ENCODE assay signal across 1 cellular context in the genomic region with DNA sequence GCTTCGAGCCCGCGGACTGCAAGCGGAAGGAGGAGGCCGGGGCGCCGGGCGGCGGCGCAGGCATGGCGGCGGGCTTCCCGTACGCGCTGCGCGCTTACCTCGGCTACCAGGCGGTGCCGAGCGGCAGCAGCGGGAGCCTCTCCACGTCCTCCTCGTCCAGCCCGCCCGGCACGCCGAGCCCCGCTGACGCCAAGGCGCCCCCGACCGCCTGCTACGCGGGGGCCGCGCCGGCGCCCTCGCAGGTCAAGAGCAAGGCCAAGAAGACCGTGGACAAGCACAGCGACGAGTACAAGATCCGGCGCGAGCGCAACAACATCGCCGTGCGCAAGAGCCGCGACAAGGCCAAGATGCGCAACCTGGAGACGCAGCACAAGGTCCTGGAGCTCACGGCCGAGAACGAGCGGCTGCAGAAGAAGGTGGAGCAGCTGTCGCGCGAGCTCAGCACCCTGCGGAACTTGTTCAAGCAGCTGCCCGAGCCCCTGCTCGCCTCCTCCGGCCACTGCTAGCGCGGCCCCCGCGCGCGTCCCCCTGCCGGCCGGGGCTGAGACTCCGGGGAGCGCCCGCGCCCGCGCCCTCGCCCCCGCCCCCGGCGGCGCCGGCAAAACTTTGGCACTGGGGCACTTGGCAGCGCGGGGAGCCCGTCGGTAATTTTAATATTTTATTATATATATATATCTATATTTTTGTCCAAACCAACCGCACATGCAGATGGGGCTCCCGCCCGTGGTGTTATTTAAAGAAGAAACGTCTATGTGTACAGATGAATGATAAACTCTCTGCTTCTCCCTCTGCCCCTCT.
TF ChIP-seq lines count a peak whose summit lies in the region.

No MANE protein-coding gene starts in this region.

TF ChIP-seq in K562, 482 proteins besides CTCF, POLR2A, EP300 and RAD21 (continued from another document and continues in another):
- TF ChIP-seq, protein P1, sequence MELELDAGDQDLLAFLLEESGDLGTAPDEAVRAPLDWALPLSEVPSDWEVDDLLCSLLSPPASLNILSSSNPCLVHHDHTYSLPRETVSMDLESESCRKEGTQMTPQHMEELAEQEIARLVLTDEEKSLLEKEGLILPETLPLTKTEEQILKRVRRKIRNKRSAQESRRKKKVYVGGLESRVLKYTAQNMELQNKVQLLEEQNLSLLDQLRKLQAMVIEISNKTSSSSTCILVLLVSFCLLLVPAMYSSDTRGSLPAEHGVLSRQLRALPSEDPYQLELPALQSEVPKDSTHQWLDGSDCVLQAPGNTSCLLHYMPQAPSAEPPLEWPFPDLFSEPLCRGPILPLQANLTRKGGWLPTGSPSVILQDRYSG (tag; conservative IDR thresholded peaks at IDR 0.05; ENCODE audit: low read depth) = no peak
- TF ChIP-seq JUNB (CRISPR knock-in tag; conservative IDR thresholded peaks at IDR 0.05) (no peak), RERE (CRISPR knock-in tag; IDR thresholded peaks at IDR 0.05; ENCODE audit: borderline replicate concordance) (no peak), ZBTB8A (IDR thresholded peaks at IDR 0.05; ENCODE audit: partially characterized antibody) (no peak), ZNF146 (CRISPR knock-in tag; IDR thresholded peaks at IDR 0.05; ENCODE audit: unreplicated experiment) (no peak), NCOA1 (IDR thresholded peaks at IDR 0.05; ENCODE audit: low read depth) (no peak), HDAC1 (IDR thresholded peaks at IDR 0.05) (peak in 1 of 2 experiments; percentile 11; a peak in 1 of 4 replicates), NR2C1 (IDR thresholded peaks at IDR 0.05) (no peak), NR2C1 (tag; IDR thresholded peaks at IDR 0.05) (no peak), DDX20 (tag; IDR thresholded peaks at IDR 0.05; ENCODE audit: low read depth) (no peak), BHLHE40 (IDR thresholded peaks at IDR 0.05; ENCODE audit: low read length) (no peak), ETV6 (IDR thresholded peaks at IDR 0.05; ENCODE audit: borderline replicate concordance in 1 of 2, low read depth in 2 of 2, low read length in 1 of 2) (no peak), ETV6 (CRISPR knock-in tag; IDR thresholded peaks at IDR 0.05; ENCODE audit: borderline replicate concordance) (no peak), KDM5B (IDR thresholded peaks at IDR 0.05; ENCODE audit: insufficient replicate concordance, low read depth, low read length) (peak; percentile 81), ZKSCAN1 (IDR thresholded peaks at IDR 0.05; ENCODE audit: low read depth, low read length) (no peak), ATF1 (CRISPR knock-in tag; IDR thresholded peaks at IDR 0.05) (no peak), ATF1 (tag; IDR thresholded peaks at IDR 0.05) (0 out of 2 replicates have a peak, but pooled peaks have one; percentile 0), MTA1 (IDR thresholded peaks at IDR 0.05; ENCODE audit: borderline replicate concordance) (no peak), IRF2 (CRISPR knock-in tag; IDR thresholded peaks at IDR 0.05) (no peak; the same call in 1 of the 2 replicates), ZBTB49 (CRISPR knock-in tag; IDR thresholded peaks at IDR 0.05; ENCODE audit: borderline replicate concordance) (no peak), NR4A1 (CRISPR knock-in tag; IDR thresholded peaks at IDR 0.05) (0 out of 2 replicates have a peak, but pooled peaks have one; percentile 82), NR4A1 (tag; IDR thresholded peaks at IDR 0.05) (no peak), ELF2 (CRISPR knock-in tag; IDR thresholded peaks at IDR 0.05) (no peak), ZBED1 (IDR thresholded peaks at IDR 0.05) (no peak), SRSF3 (IDR thresholded peaks at IDR 0.05; ENCODE audit: insufficient read depth, low read length) (peak; percentile 94; the same call in 1 of the 2 replicates), ZNF253 (CRISPR knock-in tag; conservative IDR thresholded peaks at IDR 0.05) (no peak), ZNF354B (CRISPR knock-in tag; IDR thresholded peaks at IDR 0.05) (no peak), ZNF507 (tag; conservative IDR thresholded peaks at IDR 0.05) (no peak), ELF1 (tag; IDR thresholded peaks at IDR 0.05) (no peak), THAP12 (CRISPR knock-in tag; IDR thresholded peaks at IDR 0.05) (peak; percentile 48; the same call in 1 of the 2 replicates), ARNT (IDR thresholded peaks at IDR 0.05) (no peak), POLR2AphosphoS2 (IDR thresholded peaks at IDR 0.05; ENCODE audit: low read length) (peak; percentile 64; the same call in 1 of the 2 replicates), MAFG (tag; conservative IDR thresholded peaks at IDR 0.05) (no peak), ZNF583 (CRISPR knock-in tag; IDR thresholded peaks at IDR 0.05) (0 out of 2 replicates have a peak, but pooled peaks have one; percentile 29), ZNF57 (CRISPR knock-in tag; IDR thresholded peaks at IDR 0.05) (no peak), MAFK (IDR thresholded peaks at IDR 0.05; ENCODE audit: low read length) (no peak), TCFL5 (CRISPR knock-in tag; conservative IDR thresholded peaks at IDR 0.05) (no peak), FOXK1 (CRISPR knock-in tag; IDR thresholded peaks at IDR 0.05; ENCODE audit: borderline replicate concordance) (no peak), TAF15 (IDR thresholded peaks at IDR 0.05; ENCODE audit: low read depth, low read length) (no peak), HNRNPK (IDR thresholded peaks at IDR 0.05; ENCODE audit: low read depth, low read length, poor library complexity, severe bottlenecking) (no peak), MBD2 (IDR thresholded peaks at IDR 0.05; ENCODE audit: borderline replicate concordance, low read depth) (no peak), TFAM (CRISPR knock-in tag; conservative IDR thresholded peaks at IDR 0.05) (no peak), SRSF7 (optimal IDR thresholded peaks at IDR 0.05; ENCODE audit: low read depth, low read length) (no peak)
- TF ChIP-seq, protein P2, sequence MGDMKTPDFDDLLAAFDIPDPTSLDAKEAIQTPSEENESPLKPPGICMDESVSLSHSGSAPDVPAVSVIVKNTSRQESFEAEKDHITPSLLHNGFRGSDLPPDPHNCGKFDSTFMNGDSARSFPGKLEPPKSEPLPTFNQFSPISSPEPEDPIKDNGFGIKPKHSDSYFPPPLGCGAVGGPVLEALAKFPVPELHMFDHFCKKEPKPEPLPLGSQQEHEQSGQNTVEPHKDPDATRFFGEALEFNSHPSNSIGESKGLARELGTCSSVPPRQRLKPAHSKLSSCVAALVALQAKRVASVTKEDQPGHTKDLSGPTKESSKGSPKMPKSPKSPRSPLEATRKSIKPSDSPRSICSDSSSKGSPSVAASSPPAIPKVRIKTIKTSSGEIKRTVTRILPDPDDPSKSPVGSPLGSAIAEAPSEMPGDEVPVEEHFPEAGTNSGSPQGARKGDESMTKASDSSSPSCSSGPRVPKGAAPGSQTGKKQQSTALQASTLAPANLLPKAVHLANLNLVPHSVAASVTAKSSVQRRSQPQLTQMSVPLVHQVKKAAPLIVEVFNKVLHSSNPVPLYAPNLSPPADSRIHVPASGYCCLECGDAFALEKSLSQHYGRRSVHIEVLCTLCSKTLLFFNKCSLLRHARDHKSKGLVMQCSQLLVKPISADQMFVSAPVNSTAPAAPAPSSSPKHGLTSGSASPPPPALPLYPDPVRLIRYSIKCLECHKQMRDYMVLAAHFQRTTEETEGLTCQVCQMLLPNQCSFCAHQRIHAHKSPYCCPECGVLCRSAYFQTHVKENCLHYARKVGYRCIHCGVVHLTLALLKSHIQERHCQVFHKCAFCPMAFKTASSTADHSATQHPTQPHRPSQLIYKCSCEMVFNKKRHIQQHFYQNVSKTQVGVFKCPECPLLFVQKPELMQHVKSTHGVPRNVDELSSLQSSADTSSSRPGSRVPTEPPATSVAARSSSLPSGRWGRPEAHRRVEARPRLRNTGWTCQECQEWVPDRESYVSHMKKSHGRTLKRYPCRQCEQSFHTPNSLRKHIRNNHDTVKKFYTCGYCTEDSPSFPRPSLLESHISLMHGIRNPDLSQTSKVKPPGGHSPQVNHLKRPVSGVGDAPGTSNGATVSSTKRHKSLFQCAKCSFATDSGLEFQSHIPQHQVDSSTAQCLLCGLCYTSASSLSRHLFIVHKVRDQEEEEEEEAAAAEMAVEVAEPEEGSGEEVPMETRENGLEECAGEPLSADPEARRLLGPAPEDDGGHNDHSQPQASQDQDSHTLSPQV (IDR thresholded peaks at IDR 0.05) = no peak
- TF ChIP-seq, protein P3, sequence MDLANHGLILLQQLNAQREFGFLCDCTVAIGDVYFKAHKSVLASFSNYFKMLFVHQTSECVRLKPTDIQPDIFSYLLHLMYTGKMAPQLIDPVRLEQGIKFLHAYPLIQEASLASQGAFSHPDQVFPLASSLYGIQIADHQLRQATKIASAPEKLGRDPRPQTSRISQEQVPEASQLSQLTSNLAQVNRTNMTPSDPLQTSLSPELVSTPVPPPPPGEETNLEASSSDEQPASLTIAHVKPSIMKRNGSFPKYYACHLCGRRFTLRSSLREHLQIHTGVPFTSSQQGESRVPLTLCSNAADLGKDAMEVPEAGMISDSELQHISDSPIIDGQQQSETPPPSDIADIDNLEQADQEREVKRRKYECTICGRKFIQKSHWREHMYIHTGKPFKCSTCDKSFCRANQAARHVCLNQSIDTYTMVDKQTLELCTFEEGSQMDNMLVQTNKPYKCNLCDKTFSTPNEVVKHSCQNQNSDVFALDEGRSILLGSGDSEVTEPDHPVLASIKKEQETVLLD (IDR thresholded peaks at IDR 0.05) = no peak
- TF ChIP-seq, protein P4, sequence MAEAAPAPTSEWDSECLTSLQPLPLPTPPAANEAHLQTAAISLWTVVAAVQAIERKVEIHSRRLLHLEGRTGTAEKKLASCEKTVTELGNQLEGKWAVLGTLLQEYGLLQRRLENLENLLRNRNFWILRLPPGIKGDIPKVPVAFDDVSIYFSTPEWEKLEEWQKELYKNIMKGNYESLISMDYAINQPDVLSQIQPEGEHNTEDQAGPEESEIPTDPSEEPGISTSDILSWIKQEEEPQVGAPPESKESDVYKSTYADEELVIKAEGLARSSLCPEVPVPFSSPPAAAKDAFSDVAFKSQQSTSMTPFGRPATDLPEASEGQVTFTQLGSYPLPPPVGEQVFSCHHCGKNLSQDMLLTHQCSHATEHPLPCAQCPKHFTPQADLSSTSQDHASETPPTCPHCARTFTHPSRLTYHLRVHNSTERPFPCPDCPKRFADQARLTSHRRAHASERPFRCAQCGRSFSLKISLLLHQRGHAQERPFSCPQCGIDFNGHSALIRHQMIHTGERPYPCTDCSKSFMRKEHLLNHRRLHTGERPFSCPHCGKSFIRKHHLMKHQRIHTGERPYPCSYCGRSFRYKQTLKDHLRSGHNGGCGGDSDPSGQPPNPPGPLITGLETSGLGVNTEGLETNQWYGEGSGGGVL (CRISPR knock-in tag; IDR thresholded peaks at IDR 0.05) = no peak
